ENCODE assay signal across 10 cellular contexts in genomic region chr10:124734311-124735166, GRCh38. TPM values are rescaled to one million over a fixed set of nuclear protein-coding genes. Genes with fewer than 3 reads are reported as not detected.
DNase-seq lines count a peak whose midpoint lies in the region; ATAC-seq and TF ChIP-seq lines count a peak whose summit lies in the region.
"Had no signal": no experiment of that assay in that cellular context is flagged by ENCODE, and none has a peak within 500 bp of the region (broad histone marks: within the 10 kb centered on the region; RNA-seq: fewer than 3 reads in every experiment).

No MANE protein-coding gene starts in this region.

- no peak overlapping the region for H3K9ac ChIP-seq in endodermal cell (ENCODE audit: extremely low read depth, low read length, poor library complexity, severe bottlenecking)
- peak overlapping the region; percentile 14 to 83 (median 28) for H3K9ac ChIP-seq in skeletal muscle tissue (ENCODE audit: low read depth in 1 of 3, low read length in 3 of 3)

- H3K4me1 Mint-ChIP-seq in T-helper 1 cell treated with Interleukin-12 subunit alpha and Interleukin-12 subunit beta and Interleukin-4 antibody, amounts not matched to agents 30 μg/mL and 1 μg/mL, for 36 hours (ENCODE audit: low read depth): peaks cover 52% of the 10 kb centered on the region
- H3K4me1 Mint-ChIP-seq in endodermal cell: peaks cover 31% of the 10 kb centered on the region

- H3K36me3 ChIP-seq in endodermal cell (ENCODE audit: control insufficient read depth, insufficient read depth, low read length): no peaks in the 10 kb centered on the region
- H3K36me3 ChIP-seq in skeletal muscle tissue (ENCODE audit: control insufficient read depth in 3 of 3, insufficient read depth in 3 of 3, low read length in 3 of 3): peaks cover 0 to 5% (median 0%) of the 10 kb centered on the region in 3 donors

- H3K27me3 ChIP-seq in endodermal cell (ENCODE audit: control insufficient read depth, insufficient read depth, low read length, poor library complexity, severe bottlenecking) (no peaks in the 10 kb centered on the region), skeletal muscle tissue (ENCODE audit: control insufficient read depth in 3 of 3, insufficient read depth in 3 of 3, low read length in 3 of 3) (no peaks in the 10 kb centered on the region)

- H3K27ac ChIP-seq in endodermal cell (ENCODE audit: low read depth, low read length): no peak overlapping the region
- H3K27ac ChIP-seq in skeletal muscle tissue (ENCODE audit: low read depth, low read length): peak overlapping the region; percentile 92

- peak overlapping the region; percentile 76 for H3K27ac Mint-ChIP-seq in T-helper 1 cell treated with Interleukin-12 subunit alpha and Interleukin-12 subunit beta and Interleukin-4 antibody, amounts not matched to agents 30 μg/mL and 1 μg/mL, for 36 hours
- H3K27ac Mint-ChIP-seq in endodermal cell: peak overlapping the region; percentile 8

- H3K36me3 Mint-ChIP-seq in T-helper 1 cell treated with Interleukin-12 subunit alpha and Interleukin-12 subunit beta and Interleukin-4 antibody, amounts not matched to agents 30 μg/mL and 1 μg/mL, for 36 hours (ENCODE audit: low read depth): peaks cover 37% of the 10 kb centered on the region
- H3K36me3 Mint-ChIP-seq in endodermal cell (ENCODE audit: low read depth): peaks cover 5% of the 10 kb centered on the region

- peak; percentile 58 for DNase-seq in GM12865 (ENCODE audit: low read depth)
- peak; percentile 33 for DNase-seq in endodermal cell
- no peak for DNase-seq in GDM1 (lab: John Stamatoyannopoulos, UW)
- no peak for DNase-seq in NOMO-1 treated with dmso at 0.1 percent for 144 hours (lab: John Stamatoyannopoulos, UW; ENCODE audit: unreplicated experiment)
- no peak for DNase-seq in UCSD-AML1 (lab: John Stamatoyannopoulos, UW; ENCODE audit: unreplicated experiment)
- DNase-seq: Kasumi-1, nucleus accumbens had no signal

- H3K4me1 ChIP-seq in endodermal cell (ENCODE audit: control insufficient read depth, insufficient read depth, low read length) (peaks cover 9% of the 10 kb centered on the region), skeletal muscle tissue (ENCODE audit: control insufficient read depth in 3 of 3, insufficient read depth in 3 of 3, low read length in 3 of 3) (peaks cover 83 to 90% (median 88%) of the 10 kb centered on the region in 3 donors)

- TF ChIP-seq CTCF in GM12865 (IDR thresholded peaks at IDR 0.05; ENCODE audit: insufficient read depth, low read depth, low read length, missing control alignments) (no peak), endodermal cell (conservative IDR thresholded peaks at IDR 0.05) (no peak)

- peak overlapping the region; percentile 26 for H3K4me3 Mint-ChIP-seq in T-helper 1 cell treated with Interleukin-12 subunit alpha and Interleukin-12 subunit beta and Interleukin-4 antibody, amounts not matched to agents 30 μg/mL and 1 μg/mL, for 36 hours
- no peak overlapping the region for H3K4me3 Mint-ChIP-seq in endodermal cell

- H3K9me3 ChIP-seq in endodermal cell (ENCODE audit: control insufficient read depth, low read length) (no peaks in the 10 kb centered on the region), skeletal muscle tissue (ENCODE audit: control insufficient read depth in 3 of 3, low read length in 3 of 3) (no peaks in the 10 kb centered on the region)

- peaks cover 6% of the 10 kb centered on the region for H3K27me3 Mint-ChIP-seq in T-helper 1 cell treated with Interleukin-12 subunit alpha and Interleukin-12 subunit beta and Interleukin-4 antibody, amounts not matched to agents 30 μg/mL and 1 μg/mL, for 36 hours (ENCODE audit: low read depth)
- H3K27me3 Mint-ChIP-seq in endodermal cell (ENCODE audit: insufficient read depth): no peaks in the 10 kb centered on the region

- H3K4me3 ChIP-seq in GM12865 (ENCODE audit: low read depth, low read length): peak overlapping the region; percentile 1; the same call in 1 of the 2 replicates
- H3K4me3 ChIP-seq in endodermal cell (ENCODE audit: low read length): no peak overlapping the region
- H3K4me3 ChIP-seq in skeletal muscle tissue (ENCODE audit: low read length in 3 of 3): peak overlapping the region; percentile 12 to 22 (median 15)

- no peak for ATAC-seq in GM21576 (IDR thresholded peaks at IDR 0.05; ENCODE audit: unreplicated experiment)

- H3K9me3 Mint-ChIP-seq in T-helper 1 cell treated with Interleukin-12 subunit alpha and Interleukin-12 subunit beta and Interleukin-4 antibody, amounts not matched to agents 30 μg/mL and 1 μg/mL, for 36 hours: no peaks in the 10 kb centered on the region
- no peaks in the 10 kb centered on the region for H3K9me3 Mint-ChIP-seq in endodermal cell

- 94% methylated on average over 14 to 16 of the region's 16 CpGs for WGBS in endodermal cell (ENCODE audit: insufficient coverage in 1 of 2, insufficient read length in 1 of 2), 2 experiments

RNA-seq across cellular contexts. Expression of gene FAM53B, which starts 9.6 kb away (rescaled TPM):
- total RNA-seq in endodermal cell (10 to 100 TPM; 19.3 to 22.6 TPM), skeletal muscle tissue (32.4 TPM)
- polyA plus RNA-seq in endodermal cell (2013, experiment 1 of 2): 21.4 TPM
- polyA plus RNA-seq in endodermal cell (2013, experiment 2 of 2): 20.2 TPM

RNA-seq across cellular contexts. Expression of gene EEF1AKMT2, which starts 57.1 kb away (rescaled TPM):
- total RNA-seq in endodermal cell: 10 to 100 TPM; 22.2 to 25.9 TPM
- 37.1 TPM for polyA plus RNA-seq in endodermal cell (2013, experiment 1 of 2)
- polyA plus RNA-seq in endodermal cell (2013, experiment 2 of 2): 39.4 TPM
- total RNA-seq in skeletal muscle tissue: 14.1 TPM

Comparison
In these comparisons a context has a peak if more than half of its experiments do, and no peak if none do; other contexts are left out.
1. DNase-seq: peak in GM12865 (single experiment) and endodermal cell (single experiment); none in GDM1 (single experiment), NOMO-1 treated with dmso at 0.1 percent for 144 hours (single experiment) and UCSD-AML1 (single experiment).